In the genomic region with DNA sequence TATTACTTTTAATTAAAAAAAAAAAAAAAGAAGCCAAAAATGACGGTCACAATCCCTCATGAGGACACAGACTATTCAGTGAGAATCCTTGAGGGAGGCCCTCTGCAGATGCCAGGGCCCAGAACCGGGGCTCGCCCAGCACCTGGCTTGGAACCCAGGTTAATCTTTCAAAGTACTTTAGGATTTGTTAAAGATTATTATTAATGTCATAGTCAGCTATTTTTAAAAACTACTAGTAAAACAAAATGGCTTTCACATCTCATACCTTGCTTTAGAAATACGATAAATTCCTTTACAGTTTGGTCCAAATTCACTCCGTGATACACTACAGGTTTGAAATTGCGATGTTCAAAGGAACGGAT, we compare ENCODE assay signal across 17 cellular contexts. TPM values are rescaled to one million over a fixed set of nuclear protein-coding genes. Genes with fewer than 3 reads are reported as not detected.
DNase-seq lines count a peak whose midpoint lies in the region; ATAC-seq, FAIRE-seq and TF ChIP-seq lines count a peak whose summit lies in the region.
"Had no signal": no experiment of that assay in that cellular context is flagged by ENCODE, and none has a peak within 500 bp of the region (broad histone marks: within the 10 kb centered on the region; RNA-seq: fewer than 3 reads in every experiment).

No MANE protein-coding gene starts in this region.

- no peaks in the 10 kb centered on the region for H3K79me2 ChIP-seq in HepG2 (ENCODE audit: insufficient read depth, low read length)

- POLR2A ChIA-PET in HepG2 (lab: Yijun Ruan, JAX) (no interaction called here), RWPE1 (lab: Yijun Ruan, JAX; ENCODE audit: low non-redundant PET) (no interaction called here)
- POLR2A ChIA-PET in activated naive CD8-positive, alpha-beta T cell treated with anti-CD3 and anti-CD28 coated beads, Interleukin-2, amount 10 ng/mL, durations not matched to agents 7 days and 5 days (lab: Charles Lee), result interaction anchor here (0.8 to 2.2 kb wide), 3 partner anchors 15 to 28 kb away, joined by 3 to 25 read pairs (median 3); a partner anchor contains a TSS

- no peak for TF ChIP-seq EP300 in HepG2 (IDR thresholded peaks at IDR 0.05; ENCODE audit: low read depth in 2 of 2, low read length in 2 of 2)
- no peak for TF ChIP-seq EP300 in HepG2 (CRISPR knock-in tag; IDR thresholded peaks at IDR 0.05; ENCODE audit: borderline replicate concordance)

- H3K4me3 ChIP-seq in HepG2 (replicated peaks in 1 of 3; ENCODE audit: insufficient read depth in 1 of 3, low read depth in 2 of 3, low read length in 3 of 3) (no peak overlapping the region), right lobe of liver (no peak overlapping the region)
- H3K4me3 ChIP-seq: left lung, suprapubic skin had no signal

- H3K4me1 Mint-ChIP-seq in activated naive CD8-positive, alpha-beta T cell treated with anti-CD3 and anti-CD28 coated beads, Interleukin-2, amount 10 ng/mL, durations not matched to agents 7 days and 5 days, result peaks cover 21% of the 10 kb centered on the region

- no peaks in the 10 kb centered on the region for H3K27me3 Mint-ChIP-seq in activated naive CD8-positive, alpha-beta T cell treated with anti-CD3 and anti-CD28 coated beads, Interleukin-2, amount 10 ng/mL, durations not matched to agents 7 days and 5 days
- H3K27me3 Mint-ChIP-seq: activated CD4-positive, alpha-beta T cell treated with anti-CD3 and anti-CD28 coated beads for 36 hours had no signal

- in situ Hi-C loops in HepG2 (cut with HindIII; ENCODE audit: extremely low pct_ligation_motif_present, low pct_unique_long_range_greater_than_20kb), result no loop called here

- CTCF ChIA-PET in HepG2 (lab: Yijun Ruan, JAX; ENCODE audit: low intra/inter-chr PET ratio, low total read pairs), result no interaction called here
- CTCF ChIA-PET in RWPE1 (lab: Yijun Ruan, JAX), result no interaction called here

- no peaks in the 10 kb centered on the region for H3K36me3 Mint-ChIP-seq in activated naive CD8-positive, alpha-beta T cell treated with anti-CD3 and anti-CD28 coated beads, Interleukin-2, amount 10 ng/mL, durations not matched to agents 7 days and 5 days

- no peak overlapping the region for H3K27ac ChIP-seq in HepG2 (ENCODE audit: extremely low read length, insufficient read depth, low read length)
- H3K27ac ChIP-seq in right lobe of liver, result no peak overlapping the region
- no peak overlapping the region for H3K27ac ChIP-seq in RWPE1
- H3K27ac ChIP-seq: left lung, suprapubic skin had no signal

- no peaks in the 10 kb centered on the region for H3K9me3 Mint-ChIP-seq in activated naive CD8-positive, alpha-beta T cell treated with anti-CD3 and anti-CD28 coated beads, Interleukin-2, amount 10 ng/mL, durations not matched to agents 7 days and 5 days
- H3K9me3 Mint-ChIP-seq: endodermal cell had no signal

- H3K27ac Mint-ChIP-seq in activated naive CD8-positive, alpha-beta T cell treated with anti-CD3 and anti-CD28 coated beads, Interleukin-2, amount 10 ng/mL, durations not matched to agents 7 days and 5 days, result peak overlapping the region; percentile 65

- no peak overlapping the region for H2AFZ ChIP-seq in HepG2 (ENCODE audit: low read length)

- no peak overlapping the region for H3K4me2 ChIP-seq in HepG2 (ENCODE audit: low read depth, low read length)

- no peak overlapping the region for H3K9ac ChIP-seq in HepG2 (ENCODE audit: insufficient read depth, low read depth, low read length)

- H3K27me3 ChIP-seq in HepG2 (ENCODE audit: control insufficient read depth in 1 of 2, insufficient read depth in 2 of 2, low read length in 2 of 2) (no peaks in the 10 kb centered on the region), right lobe of liver (no peaks in the 10 kb centered on the region)
- H3K27me3 ChIP-seq: left lung, suprapubic skin had no signal

- TF ChIP-seq POLR2A in HepG2 (IDR thresholded peaks at IDR 0.05; ENCODE audit: insufficient read depth in 1 of 2, low read depth in 2 of 2, low read length in 2 of 2), result no peak
- no peak for TF ChIP-seq POLR2A in right lobe of liver (IDR thresholded peaks at IDR 0.05)

- H3K4me3 Mint-ChIP-seq in activated naive CD8-positive, alpha-beta T cell treated with anti-CD3 and anti-CD28 coated beads, Interleukin-2, amount 10 ng/mL, durations not matched to agents 7 days and 5 days, result peak overlapping the region; percentile 26
- H3K4me3 Mint-ChIP-seq: activated CD4-positive, alpha-beta T cell treated with anti-CD3 and anti-CD28 coated beads for 36 hours; endodermal cell had no signal

- ATAC-seq in HepG2, result no peak
- ATAC-seq in right lobe of liver, result no peak
- ATAC-seq in HG03439 (IDR thresholded peaks at IDR 0.05; ENCODE audit: unreplicated experiment), result peak; percentile 27
- no peak for ATAC-seq in activated naive CD8-positive, alpha-beta T cell treated with anti-CD3 and anti-CD28 coated beads, Interleukin-2, amount 10 ng/mL, durations not matched to agents 7 days and 5 days (ENCODE audit: low read depth)

- no TSS peak for BruUV-seq in HepG2 (replicated peaks; lab: Mats Ljungman, UMichigan)

- WGBS in HepG2 (ENCODE audit: low lambda C conversion rate), result 91% methylated on average over 7 of the region's 7 CpGs
- WGBS in right lobe of liver (ENCODE audit: insufficient coverage, low coverage, low lambda C conversion rate, missing lambda C conversion rate), result 88% methylated on average over 7 of the region's 7 CpGs

- intact Hi-C loops in HepG2 (cut with micrococcal nuclease; ENCODE audit: unreplicated experiment) (no loop called here), right lobe of liver (cut with DNase I) (no loop called here)

- H3K4me1 ChIP-seq in HepG2 (ENCODE audit: insufficient read depth, low read length), result no peaks in the 10 kb centered on the region
- H3K4me1 ChIP-seq in right lobe of liver, result no peaks in the 10 kb centered on the region
- H3K4me1 ChIP-seq: left lung had no signal

- no peak for TF ChIP-seq RAD21 in HepG2 (CRISPR knock-in tag; IDR thresholded peaks at IDR 0.05)

- TF ChIP-seq CTCF in HepG2 (CRISPR knock-in tag; IDR thresholded peaks at IDR 0.05), result no peak
- TF ChIP-seq CTCF in right lobe of liver (IDR thresholded peaks at IDR 0.05), result no peak
- TF ChIP-seq CTCF in RWPE1 (conservative IDR thresholded peaks at IDR 0.05; ENCODE audit: low read depth), result no peak

- FAIRE-seq in HepG2 (lab: Jason Lieb, UNC), result no peak
- FAIRE-seq: astrocyte, small intestine had no signal

- DNase-seq in HepG2 (ENCODE audit: low spot score) (no peak), right lobe of liver (no peak), RWPE1 (ENCODE audit: low spot score) (no peak), NCI-H510A treated with DMSO at 0.1 percent for 48 hours (lab: John Stamatoyannopoulos, UW) (no peak), NCI-H1092 treated with DMSO at 0.1 percent for 48 hours (lab: John Stamatoyannopoulos, UW) (no peak)
- no peak for DNase-seq in activated naive CD8-positive, alpha-beta T cell treated with anti-CD3 and anti-CD28 coated beads, Interleukin-2, amount 10 ng/mL, durations not matched to agents 7 days and 5 days
- DNase-seq in activated naive CD4-positive, alpha-beta T cell treated with anti-CD3 and anti-CD28 coated beads, Interleukin-2, amount 50 U/mL, for 16 hours, result no peak
- DNase-seq: DMS79, endodermal cell, glutamatergic neuron, GOT3 had no signal

- no peaks in the 10 kb centered on the region for H3K36me3 ChIP-seq in HepG2 (replicated peaks in 1 of 2; ENCODE audit: control insufficient read depth in 1 of 2, insufficient read depth in 2 of 2, low read length in 2 of 2)
- H3K36me3 ChIP-seq in right lobe of liver, result no peaks in the 10 kb centered on the region

- no peaks in the 10 kb centered on the region for H3K9me3 ChIP-seq in HepG2 (ENCODE audit: low read length)
- H3K9me3 ChIP-seq in right lobe of liver, result no peaks in the 10 kb centered on the region
- H3K9me3 ChIP-seq: left lung, suprapubic skin had no signal

- no peaks in the 10 kb centered on the region for H4K20me1 ChIP-seq in HepG2 (ENCODE audit: insufficient read depth, low read length)

RNA-seq across cellular contexts. Expression of a gene that starts 27.1 kb away (rescaled TPM):
- total RNA-seq in HepG2 (2016; rRNA removed; fragmentation: Illumina TruSeq; extraction: Trizol), result 8.5 TPM in 2 replicates
- 4.1 and 6.0 TPM in 2 replicates for total RNA-seq in HepG2 (2016; cell fraction: cytosol; rRNA removed; fragmentation: Illumina TruSeq; extraction: Trizol; ENCODE audit: low read depth)
- 8.0 and 10.5 TPM in 2 replicates for total RNA-seq in HepG2 (2016; cell fraction: insoluble cytoplasmic fraction; rRNA removed; fragmentation: Illumina TruSeq; extraction: Trizol)
- 5.2 and 6.1 TPM in 2 replicates for total RNA-seq in HepG2 (2016; cell fraction: membrane; rRNA removed; fragmentation: Illumina TruSeq; extraction: Trizol)
- 4.3 and 7.4 TPM in 2 replicates for total RNA-seq in HepG2 (2016; cell fraction: nucleus; rRNA removed; fragmentation: Illumina TruSeq; extraction: Trizol)
- 6.5 and 7.7 TPM in 2 replicates for polyA plus RNA-seq in HepG2 (2011; rRNA removed)
- polyA plus RNA-seq in HepG2 (2011; cell fraction: cytosol; rRNA removed), result 1.7 and 3.8 TPM in 2 replicates
- polyA plus RNA-seq in HepG2 (2011; cell fraction: nucleus; rRNA removed), result 1.0 and 1.4 TPM in 2 replicates
- polyA plus RNA-seq in HepG2 (2012), result 5.3 and 7.3 TPM in 2 replicates
- 5.1 and 5.7 TPM in 2 replicates for polyA plus RNA-seq in HepG2 (2016; cell fraction: cytosol; fragmentation: Illumina TruSeq; extraction: Trizol; ENCODE audit: low read depth)
- polyA plus RNA-seq in HepG2 (2016; cell fraction: insoluble cytoplasmic fraction; fragmentation: Illumina TruSeq; extraction: Trizol; ENCODE audit: low read depth), result 11.9 and 12.5 TPM in 2 replicates
- polyA plus RNA-seq in HepG2 (2016; cell fraction: membrane; fragmentation: Illumina TruSeq; extraction: Trizol; ENCODE audit: low read depth), result 4.6 and 5.4 TPM in 2 replicates
- polyA plus RNA-seq in HepG2 (2016; cell fraction: nucleus; fragmentation: Illumina TruSeq; extraction: Trizol; ENCODE audit: insufficient read depth, low read depth), result 3.6 and 7.1 TPM in 2 replicates
- polyA minus RNA-seq in HepG2 (2011; rRNA and poly(A)+ RNA removed; ENCODE audit: low replicate concordance), result 0.96 and 1.4 TPM in 2 replicates
- polyA minus RNA-seq in HepG2 (2011; cell fraction: cytosol; rRNA and poly(A)+ RNA removed), result 1.5 and 1.8 TPM in 2 replicates
- polyA minus RNA-seq in HepG2 (2011; cell fraction: nucleus; rRNA and poly(A)+ RNA removed), result 3.7 and 4.2 TPM in 2 replicates
- 1 to 10 TPM; 2.6 to 5.5 (median 3.5) TPM for total RNA-seq in right lobe of liver
- 1 to 10 TPM; 6.4 to 7.5 TPM for total RNA-seq in activated naive CD8-positive, alpha-beta T cell treated with anti-CD3 and anti-CD28 coated beads, Interleukin-2, amount 10 ng/mL, durations not matched to agents 7 days and 5 days

RNA-seq across cellular contexts. Expression of a gene that starts 27.2 kb away (rescaled TPM):
- total RNA-seq in HepG2 (2016; rRNA removed; fragmentation: Illumina TruSeq; extraction: Trizol), result 659 and 853 TPM in 2 replicates
- 310 and 434 TPM in 2 replicates for total RNA-seq in HepG2 (2016; cell fraction: cytosol; rRNA removed; fragmentation: Illumina TruSeq; extraction: Trizol; ENCODE audit: low read depth)
- 674 and 918 TPM in 2 replicates for total RNA-seq in HepG2 (2016; cell fraction: insoluble cytoplasmic fraction; rRNA removed; fragmentation: Illumina TruSeq; extraction: Trizol)
- total RNA-seq in HepG2 (2016; cell fraction: membrane; rRNA removed; fragmentation: Illumina TruSeq; extraction: Trizol), result 378 and 472 TPM in 2 replicates
- total RNA-seq in HepG2 (2016; cell fraction: nucleus; rRNA removed; fragmentation: Illumina TruSeq; extraction: Trizol), result 241 and 297 TPM in 2 replicates
- 330 and 331 TPM in 2 replicates for polyA plus RNA-seq in HepG2 (2011; rRNA removed)
- 381 and 407 TPM in 2 replicates for polyA plus RNA-seq in HepG2 (2011; cell fraction: cytosol; rRNA removed)
- 73.2 and 81.0 TPM in 2 replicates for polyA plus RNA-seq in HepG2 (2011; cell fraction: nucleus; rRNA removed)
- 321 and 573 TPM in 2 replicates for polyA plus RNA-seq in HepG2 (2012)
- polyA plus RNA-seq in HepG2 (2016; cell fraction: cytosol; fragmentation: Illumina TruSeq; extraction: Trizol; ENCODE audit: low read depth), result 519 and 818 TPM in 2 replicates
- polyA plus RNA-seq in HepG2 (2016; cell fraction: insoluble cytoplasmic fraction; fragmentation: Illumina TruSeq; extraction: Trizol; ENCODE audit: low read depth), result 1,321 and 1,540 TPM in 2 replicates
- polyA plus RNA-seq in HepG2 (2016; cell fraction: membrane; fragmentation: Illumina TruSeq; extraction: Trizol; ENCODE audit: low read depth), result 517 and 687 TPM in 2 replicates
- polyA plus RNA-seq in HepG2 (2016; cell fraction: nucleus; fragmentation: Illumina TruSeq; extraction: Trizol; ENCODE audit: insufficient read depth, low read depth), result 644 and 685 TPM in 2 replicates
- 87.2 and 175 TPM in 2 replicates for polyA minus RNA-seq in HepG2 (2011; rRNA and poly(A)+ RNA removed; ENCODE audit: low replicate concordance)
- 58.8 and 65.3 TPM in 2 replicates for polyA minus RNA-seq in HepG2 (2011; cell fraction: cytosol; rRNA and poly(A)+ RNA removed)
- 84.6 and 100.0 TPM in 2 replicates for polyA minus RNA-seq in HepG2 (2011; cell fraction: nucleus; rRNA and poly(A)+ RNA removed)
- total RNA-seq in right lobe of liver, result 100 to 1,000 TPM; 132 to 314 (median 191) TPM
- total RNA-seq in activated naive CD8-positive, alpha-beta T cell treated with anti-CD3 and anti-CD28 coated beads, Interleukin-2, amount 10 ng/mL, durations not matched to agents 7 days and 5 days, result 100 to 1,000 TPM; 141 to 147 TPM
